Comparison of ENCODE assay signal across 24 cellular contexts in the genomic region with DNA sequence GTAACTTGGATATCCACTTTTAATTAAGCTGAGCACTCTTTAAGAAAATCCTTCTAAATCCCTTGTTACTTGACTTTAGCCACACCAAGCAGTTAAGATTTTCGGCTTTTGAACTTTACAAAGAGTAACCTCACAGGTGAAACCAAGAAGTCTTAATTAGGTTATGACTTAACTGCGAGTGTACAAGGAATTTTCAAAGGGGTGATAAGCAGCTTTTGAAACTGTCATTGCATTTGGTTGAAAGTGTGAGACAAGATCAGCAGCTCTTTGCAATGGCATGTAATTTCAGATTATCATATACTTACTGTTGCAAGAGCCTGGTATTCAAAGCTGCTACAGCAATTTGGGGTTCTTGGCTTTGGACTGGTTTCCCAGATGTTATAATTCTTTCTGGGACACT.
"Had no signal": no experiment of that assay in that cellular context is flagged by ENCODE, and none has a peak within 500 bp of the region (broad histone marks: within the 10 kb centered on the region; RNA-seq: fewer than 3 reads in every experiment).

No MANE protein-coding gene starts in this region.

- H2AFZ ChIP-seq: hepatocyte, neural progenitor cell, parathyroid adenoma had no signal

- H3K9me3 Mint-ChIP-seq: neural progenitor cell had no signal

- H3K4me1 ChIP-seq: esophagus muscularis mucosa, gastroesophageal sphincter, neural progenitor cell, parathyroid adenoma, right lobe of liver, suprapubic skin, vagina had no signal

- H3K27ac Mint-ChIP-seq: dendritic cell treated with granulocyte-macrophage colony-stimulating factor and Interleukin-4, amounts not matched to agents 40 ng/mL and 50 ng/mL, for 4 days; naive thymus-derived CD4-positive, alpha-beta T cell; nephron; neural progenitor cell; progenitor cell of endocrine pancreas; stimulated activated naive B cell treated with anti-CD40 and anti-IgM and Interleukin-4, amounts not matched to agents 10 μg/mL and 1 μg/mL and 100 μg/mL, for 72 hours; stimulated activated naive CD8-positive, alpha-beta T cell treated with anti-CD3 and anti-CD28 coated beads, Interleukin-15, Interleukin-2, amounts not matched to agents 100 ng/mL and 50 ng/mL, for 24 hours had no signal

- H3K4me3 ChIP-seq: esophagus muscularis mucosa, gastroesophageal sphincter, heart left ventricle, hepatocyte, neural progenitor cell, right lobe of liver, suprapubic skin, vagina had no signal

- H3K9ac ChIP-seq: neural progenitor cell, parathyroid adenoma had no signal

- H3K27me3 ChIP-seq: esophagus muscularis mucosa, foreskin keratinocyte, gastroesophageal sphincter, heart left ventricle, hepatocyte, neural progenitor cell, right lobe of liver, suprapubic skin, vagina had no signal

- H3K36me3 ChIP-seq: esophagus muscularis mucosa, heart left ventricle, neural progenitor cell, right lobe of liver, suprapubic skin, vagina had no signal

- H3K4me2 ChIP-seq: hepatocyte, neural progenitor cell had no signal

- H3K79me2 ChIP-seq: hepatocyte, parathyroid adenoma had no signal

- H3K4me1 Mint-ChIP-seq: nephron; stimulated activated naive B cell treated with anti-CD40 and anti-IgM and Interleukin-4, amounts not matched to agents 10 μg/mL and 1 μg/mL and 100 μg/mL, for 72 hours had no signal

- H3K27ac ChIP-seq: esophagus muscularis mucosa, foreskin keratinocyte, gastroesophageal sphincter, heart left ventricle, hepatocyte, neural progenitor cell, parathyroid adenoma, right lobe of liver, suprapubic skin, vagina had no signal

- H3K9me3 ChIP-seq: esophagus muscularis mucosa, gastroesophageal sphincter, right lobe of liver, suprapubic skin, vagina had no signal

- ATAC-seq: foreskin keratinocyte; gastroesophageal sphincter; heart left ventricle; left lobe of liver; naive thymus-derived CD4-positive, alpha-beta T cell; right lobe of liver; stimulated activated naive B cell treated with anti-CD40 and anti-IgM and Interleukin-4, amounts not matched to agents 10 μg/mL and 1 μg/mL and 100 μg/mL, for 72 hours had no signal

- H3K4me3 Mint-ChIP-seq: dendritic cell treated with granulocyte-macrophage colony-stimulating factor and Interleukin-4, amounts not matched to agents 40 ng/mL and 50 ng/mL, for 4 days; naive thymus-derived CD4-positive, alpha-beta T cell; nephron; neural progenitor cell; stimulated activated naive B cell treated with anti-CD40 and anti-IgM and Interleukin-4, amounts not matched to agents 10 μg/mL and 1 μg/mL and 100 μg/mL, for 72 hours; stimulated activated naive CD8-positive, alpha-beta T cell treated with anti-CD3 and anti-CD28 coated beads, Interleukin-15, Interleukin-2, amounts not matched to agents 100 ng/mL and 50 ng/mL, for 24 hours had no signal

- DNase-seq: effector CD8-positive, alpha-beta T cell; foreskin keratinocyte; heart left ventricle; kidney; mesenchymal stem cell; midbrain; naive thymus-derived CD4-positive, alpha-beta T cell; right lobe of liver; small intestine; stimulated activated CD4-positive, alpha-beta T cell treated with anti-CD3 and anti-CD28 coated beads, Interleukin-15, amount 100 ng/mL, for 24 hours; stimulated activated CD4-positive, alpha-beta T cell treated with anti-CD3 and anti-CD28 coated beads, Interleukin-2, amount 100 ng/mL, for 48 hours; stimulated activated naive B cell treated with anti-CD40 and anti-IgM and Interleukin-4, amounts not matched to agents 10 μg/mL and 1 μg/mL and 100 μg/mL, for 72 hours had no signal

- H3K27me3 Mint-ChIP-seq: dendritic cell treated with granulocyte-macrophage colony-stimulating factor and Interleukin-4, amounts not matched to agents 40 ng/mL and 50 ng/mL, for 4 days; naive thymus-derived CD4-positive, alpha-beta T cell; progenitor cell of endocrine pancreas; stimulated activated naive B cell treated with anti-CD40 and anti-IgM and Interleukin-4, amounts not matched to agents 10 μg/mL and 1 μg/mL and 100 μg/mL, for 72 hours; stimulated activated naive CD8-positive, alpha-beta T cell treated with anti-CD3 and anti-CD28 coated beads, Interleukin-15, Interleukin-2, amounts not matched to agents 100 ng/mL and 50 ng/mL, for 24 hours had no signal

- H3K36me3 Mint-ChIP-seq: neural progenitor cell had no signal
